8 cellular contexts compared by ENCODE assay signal in the genomic region with DNA sequence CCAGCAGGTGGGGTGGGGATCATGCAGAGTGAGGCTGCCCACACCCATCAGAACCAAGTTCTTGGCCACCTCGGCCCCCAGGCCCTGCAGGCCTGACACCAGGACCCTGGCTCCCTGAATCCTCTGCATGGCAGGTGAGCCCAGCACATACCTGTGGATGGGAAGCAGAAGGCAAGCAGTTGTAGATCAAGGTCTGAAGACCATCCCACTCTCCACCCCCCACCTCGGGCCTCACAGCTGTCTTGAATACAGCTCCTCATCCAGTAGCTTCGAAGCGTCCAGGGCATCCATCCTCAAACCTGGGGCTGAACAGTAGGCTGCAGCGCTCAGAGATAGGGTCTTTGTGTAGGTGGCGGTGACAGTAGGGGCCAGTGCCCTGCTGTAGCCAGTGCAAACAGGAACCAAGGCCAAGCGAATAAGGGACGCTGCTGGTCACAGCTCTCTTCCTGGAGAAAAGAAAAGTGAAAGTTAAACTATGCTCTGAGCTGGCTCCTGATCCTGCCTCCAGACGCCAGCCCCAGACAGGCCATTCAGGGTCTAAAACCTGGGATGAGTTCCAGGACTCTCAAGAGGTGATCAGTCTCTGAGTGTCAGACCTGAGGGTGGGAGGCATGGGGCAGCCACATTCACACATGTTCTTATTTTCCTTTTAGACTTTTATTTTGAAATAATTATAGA. TPM values are rescaled to one million over a fixed set of nuclear protein-coding genes. Genes with fewer than 3 reads are reported as not detected.
DNase-seq lines count a peak whose midpoint lies in the region; ATAC-seq and TF ChIP-seq lines count a peak whose summit lies in the region.

A gene with protein sequence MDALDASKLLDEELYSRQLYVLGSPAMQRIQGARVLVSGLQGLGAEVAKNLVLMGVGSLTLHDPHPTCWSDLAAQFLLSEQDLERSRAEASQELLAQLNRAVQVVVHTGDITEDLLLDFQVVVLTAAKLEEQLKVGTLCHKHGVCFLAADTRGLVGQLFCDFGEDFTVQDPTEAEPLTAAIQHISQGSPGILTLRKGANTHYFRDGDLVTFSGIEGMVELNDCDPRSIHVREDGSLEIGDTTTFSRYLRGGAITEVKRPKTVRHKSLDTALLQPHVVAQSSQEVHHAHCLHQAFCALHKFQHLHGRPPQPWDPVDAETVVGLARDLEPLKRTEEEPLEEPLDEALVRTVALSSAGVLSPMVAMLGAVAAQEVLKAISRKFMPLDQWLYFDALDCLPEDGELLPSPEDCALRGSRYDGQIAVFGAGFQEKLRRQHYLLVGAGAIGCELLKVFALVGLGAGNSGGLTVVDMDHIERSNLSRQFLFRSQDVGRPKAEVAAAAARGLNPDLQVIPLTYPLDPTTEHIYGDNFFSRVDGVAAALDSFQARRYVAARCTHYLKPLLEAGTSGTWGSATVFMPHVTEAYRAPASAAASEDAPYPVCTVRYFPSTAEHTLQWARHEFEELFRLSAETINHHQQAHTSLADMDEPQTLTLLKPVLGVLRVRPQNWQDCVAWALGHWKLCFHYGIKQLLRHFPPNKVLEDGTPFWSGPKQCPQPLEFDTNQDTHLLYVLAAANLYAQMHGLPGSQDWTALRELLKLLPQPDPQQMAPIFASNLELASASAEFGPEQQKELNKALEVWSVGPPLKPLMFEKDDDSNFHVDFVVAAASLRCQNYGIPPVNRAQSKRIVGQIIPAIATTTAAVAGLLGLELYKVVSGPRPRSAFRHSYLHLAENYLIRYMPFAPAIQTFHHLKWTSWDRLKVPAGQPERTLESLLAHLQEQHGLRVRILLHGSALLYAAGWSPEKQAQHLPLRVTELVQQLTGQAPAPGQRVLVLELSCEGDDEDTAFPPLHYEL (minus strand): TSS at position 457 of the 678 bp plus-strand sequence. CDS start 166 bp downstream, at position 291.

- DNase-seq in BJ (ENCODE audit: low read depth) (no peak), NB4 (ENCODE audit: low read depth) (peak; percentile 67), glomerular endothelial cell (ENCODE audit: extremely low read depth, low read depth, low spot score) (no peak), NCI-H1048 (lab: John Stamatoyannopoulos, UW) (no peak)
- DNase-seq in activated naive CD4-positive, alpha-beta T cell treated with anti-CD3 and anti-CD28 coated beads, Interleukin-2, amount 50 U/mL, for 16 hours: peak; percentile 33

- TF ChIP-seq POLR2A in NB4 (IDR thresholded peaks at IDR 0.05; ENCODE audit: extremely low read depth, insufficient read length): peak; percentile 20

- no peaks in the 10 kb centered on the region for H3K27me3 ChIP-seq in BJ (ENCODE audit: control insufficient read depth, insufficient read depth, low read length)
- no peaks in the 10 kb centered on the region for H3K27me3 ChIP-seq in rectal smooth muscle tissue (ENCODE audit: control insufficient read depth, insufficient read depth, low read length)

- TF ChIP-seq CTCF in BJ (IDR thresholded peaks at IDR 0.05; ENCODE audit: insufficient read depth, low read depth, low read length) (no peak), NB4 (IDR thresholded peaks at IDR 0.05; ENCODE audit: low read depth, low read length) (no peak)

- peaks cover 13% of the 10 kb centered on the region for H3K4me1 ChIP-seq in rectal smooth muscle tissue (ENCODE audit: control insufficient read depth, insufficient read depth, low read length)

- ATAC-seq in GM19395 (IDR thresholded peaks at IDR 0.05; ENCODE audit: unreplicated experiment) (peak; percentile 82), HG03196 (IDR thresholded peaks at IDR 0.05; ENCODE audit: unreplicated experiment) (no peak)

- peak within 1 kb of the TSS; percentile 63 for H3K9ac ChIP-seq in rectal smooth muscle tissue (ENCODE audit: low read length)

- H3K36me3 ChIP-seq in BJ (ENCODE audit: control insufficient read depth, insufficient read depth, low read length) (peaks cover 9% of the 10 kb centered on the region), rectal smooth muscle tissue (ENCODE audit: control insufficient read depth, insufficient read depth, low read length) (peaks cover 16% of the 10 kb centered on the region)

- peak within 1 kb of the TSS; percentile 69 for H3K27ac ChIP-seq in rectal smooth muscle tissue (ENCODE audit: low read depth, low read length)

- CTCF ChIA-PET in BJ (lab: Yijun Ruan, JAX): interaction anchor here (0.8 to 3.5 kb wide), 4 partner anchors 9 to 142 kb away, joined by 3 to 22 read pairs (median 10); a partner anchor contains a TSS

- POLR2A ChIA-PET in BJ (lab: Charles Lee): no interaction called here

- H3K4me3 ChIP-seq in BJ (ENCODE audit: low read depth, low read length) (peak within 1 kb of the TSS; percentile 49), NB4 (ENCODE audit: low read depth, low read length) (peak within 1 kb of the TSS; percentile 42), rectal smooth muscle tissue (ENCODE audit: low read length) (peak within 1 kb of the TSS; percentile 87)

RNA-seq across cellular contexts. Expression of the gene that starts here (rescaled TPM):
- polyA plus RNA-seq in BJ (2011; rRNA removed): 32.9 and 62.5 TPM in 2 replicates
- polyA minus RNA-seq in BJ (2011; rRNA and poly(A)+ RNA removed): 46.4 and 63.1 TPM in 2 replicates
- total RNA-seq in glomerular endothelial cell: 46.2 and 79.4 TPM in 2 replicates

Comparison
In these comparisons a context has a peak if more than half of its experiments do, and no peak if none do; other contexts are left out.
1. DNase-seq: peak in NB4 (single experiment) and activated naive CD4-positive, alpha-beta T cell treated with anti-CD3 and anti-CD28 coated beads, Interleukin-2, amount 50 U/mL, for 16 hours (single experiment); none in BJ (single experiment), glomerular endothelial cell (single experiment) and NCI-H1048 (single experiment).
2. Peak in every context shown above with its lines, with median percentiles within 50 percentile points of each other: H3K4me3 ChIP-seq.